7 cellular contexts compared by ENCODE assay signal in genomic region chr17:81488276-81488860, GRCh38. TPM values are rescaled to one million over a fixed set of nuclear protein-coding genes. Genes with fewer than 3 reads are reported as not detected.
A peak's percentile ranks its signal among the peaks of the same experiment; 100 is the strongest.
DNase-seq lines count a peak whose midpoint lies in the region; ATAC-seq and TF ChIP-seq lines count a peak whose summit lies in the region.

No MANE protein-coding gene starts in this region.

- H3K4me1 ChIP-seq in GM23338 (ENCODE audit: insufficient read depth): peaks cover 32% of the 10 kb centered on the region
- H3K4me1 ChIP-seq in RWPE2 (ENCODE audit: insufficient read depth, poor library complexity, severe bottlenecking): peaks cover 3% of the 10 kb centered on the region
- H3K4me1 ChIP-seq in left ventricle myocardium inferior: peaks cover 42% of the 10 kb centered on the region
- peaks cover 29% of the 10 kb centered on the region for H3K4me1 ChIP-seq in smooth muscle cell (ENCODE audit: low read depth)

- H2AFZ ChIP-seq in GM23338 (no peak overlapping the region), smooth muscle cell (ENCODE audit: low read depth) (peak overlapping the region; percentile 93)

- H3K27me3 Mint-ChIP-seq in GM23338 (ENCODE audit: insufficient read depth, low read depth, poor library complexity): peaks cover 46% of the 10 kb centered on the region
- peaks cover 5% of the 10 kb centered on the region for H3K27me3 Mint-ChIP-seq in T-helper 2 cell treated with Interferon-gamma antibody and Interleukin-4, amounts not matched to agents 5 μg/mL and 100 μg/mL, for 36 hours (ENCODE audit: low read depth)

- H3K4me2 ChIP-seq in GM23338 (peak overlapping the region; percentile 78), smooth muscle cell (peak overlapping the region; percentile 99)

- H3K9me2 ChIP-seq in GM23338 (ENCODE audit: insufficient read depth): no peaks in the 10 kb centered on the region

- H4K20me1 ChIP-seq in GM23338 (replicated peaks; ENCODE audit: insufficient read depth) (no peaks in the 10 kb centered on the region), smooth muscle cell (ENCODE audit: low read depth) (no peaks in the 10 kb centered on the region)

- H3K9me3 ChIP-seq in RWPE2 (ENCODE audit: severe bottlenecking): no peaks in the 10 kb centered on the region
- H3K9me3 ChIP-seq in left ventricle myocardium inferior (replicated peaks): no peaks in the 10 kb centered on the region
- no peaks in the 10 kb centered on the region for H3K9me3 ChIP-seq in smooth muscle cell (replicated peaks; ENCODE audit: low read depth)

- ATAC-seq in GM23338 (peak; percentile 0; the same call in 1 of the 3 replicates), RWPE2 (ENCODE audit: low read depth) (no peak)

- H3K9me3 Mint-ChIP-seq in GM23338: no peaks in the 10 kb centered on the region
- H3K9me3 Mint-ChIP-seq in T-helper 2 cell treated with Interferon-gamma antibody and Interleukin-4, amounts not matched to agents 5 μg/mL and 100 μg/mL, for 36 hours: no peaks in the 10 kb centered on the region

- no peak overlapping the region for H3K27ac Mint-ChIP-seq in GM23338
- no peak overlapping the region for H3K27ac Mint-ChIP-seq in T-helper 2 cell treated with Interferon-gamma antibody and Interleukin-4, amounts not matched to agents 5 μg/mL and 100 μg/mL, for 36 hours

- H3K36me3 Mint-ChIP-seq in GM23338 (ENCODE audit: low read depth): no peaks in the 10 kb centered on the region
- H3K36me3 Mint-ChIP-seq in T-helper 2 cell treated with Interferon-gamma antibody and Interleukin-4, amounts not matched to agents 5 μg/mL and 100 μg/mL, for 36 hours (ENCODE audit: low read depth): no peaks in the 10 kb centered on the region

- H3K27ac ChIP-seq in GM23338 (ENCODE audit: low read depth): no peak overlapping the region
- peak overlapping the region; percentile 42 for H3K27ac ChIP-seq in RWPE2 (ENCODE audit: poor library complexity, severe bottlenecking)
- peak overlapping the region; percentile 93 for H3K27ac ChIP-seq in left ventricle myocardium inferior (replicated peaks)
- H3K27ac ChIP-seq in smooth muscle cell (ENCODE audit: low read depth): peak overlapping the region; percentile 79

- peaks cover 28% of the 10 kb centered on the region for H3K27me3 ChIP-seq in GM23338 (ENCODE audit: insufficient read depth)
- no peaks in the 10 kb centered on the region for H3K27me3 ChIP-seq in RWPE2 (ENCODE audit: insufficient read depth, poor library complexity, severe bottlenecking)
- H3K27me3 ChIP-seq in left ventricle myocardium inferior (ENCODE audit: low read depth): peaks cover 7% of the 10 kb centered on the region
- no peaks in the 10 kb centered on the region for H3K27me3 ChIP-seq in smooth muscle cell (ENCODE audit: low read depth)

- H3F3A ChIP-seq in GM23338 (replicated peaks; ENCODE audit: low read depth) (peaks cover 4% of the 10 kb centered on the region), smooth muscle cell (ENCODE audit: low read depth) (no peaks in the 10 kb centered on the region)

- WGBS in smooth muscle cell (ENCODE audit: low lambda C conversion rate): 37% methylated on average over 50 of the region's 52 CpGs

- DNase-seq in GM23338 (ENCODE audit: low spot score) (peak; percentile 41), RWPE2 (ENCODE audit: low spot score) (peak; percentile 58), left ventricle myocardium inferior (no peak), smooth muscle cell (lab: John Stamatoyannopoulos, UW; ENCODE audit: unreplicated experiment) (no peak), NCI-H774 (lab: John Stamatoyannopoulos, UW) (no peak), DMS114 treated with DMSO at 0.1 percent for 48 hours (lab: John Stamatoyannopoulos, UW; ENCODE audit: unreplicated experiment) (no peak)
- DNase-seq in T-helper 2 cell treated with Interferon-gamma antibody and Interleukin-4, amounts not matched to agents 5 μg/mL and 100 μg/mL, for 36 hours (ENCODE audit: low spot score): no peak

- peaks cover 31% of the 10 kb centered on the region for H3K4me1 Mint-ChIP-seq in GM23338
- peaks cover 8% of the 10 kb centered on the region for H3K4me1 Mint-ChIP-seq in T-helper 2 cell treated with Interferon-gamma antibody and Interleukin-4, amounts not matched to agents 5 μg/mL and 100 μg/mL, for 36 hours (ENCODE audit: low read depth)

- no peak overlapping the region for H3K4me3 Mint-ChIP-seq in GM23338
- H3K4me3 Mint-ChIP-seq in T-helper 2 cell treated with Interferon-gamma antibody and Interleukin-4, amounts not matched to agents 5 μg/mL and 100 μg/mL, for 36 hours: no peak overlapping the region

- H3K79me2 ChIP-seq in GM23338 (replicated peaks; ENCODE audit: insufficient read depth): no peaks in the 10 kb centered on the region
- no peaks in the 10 kb centered on the region for H3K79me2 ChIP-seq in smooth muscle cell (ENCODE audit: low read depth)

- intact Hi-C loops in left ventricle myocardium inferior (cut with micrococcal nuclease): no loop called here

- H3K9ac ChIP-seq in smooth muscle cell (ENCODE audit: low read depth): peak overlapping the region; percentile 94

- TF ChIP-seq CTCF in GM23338 (conservative IDR thresholded peaks at IDR 0.05; ENCODE audit: low read depth in 2 of 2): no peak
- TF ChIP-seq CTCF in RWPE2 (IDR thresholded peaks at IDR 0.05; ENCODE audit: poor library complexity, severe bottlenecking): no peak
- no peak for TF ChIP-seq CTCF in left ventricle myocardium inferior (IDR thresholded peaks at IDR 0.05; ENCODE audit: borderline replicate concordance)
- TF ChIP-seq CTCF in smooth muscle cell (IDR thresholded peaks at IDR 0.05; ENCODE audit: borderline replicate concordance, insufficient read depth, poor library complexity, severe bottlenecking): no peak

- H3K4me3 ChIP-seq in GM23338 (peak overlapping the region; percentile 51; the same call in 1 of the 2 replicates), RWPE2 (ENCODE audit: severe bottlenecking) (peak overlapping the region; percentile 44), left ventricle myocardium inferior (peak overlapping the region; percentile 84), smooth muscle cell (peak overlapping the region; percentile 70)

- H3K36me3 ChIP-seq in GM23338 (ENCODE audit: insufficient read depth) (no peaks in the 10 kb centered on the region), RWPE2 (ENCODE audit: low read depth) (no peaks in the 10 kb centered on the region), left ventricle myocardium inferior (no peaks in the 10 kb centered on the region), smooth muscle cell (ENCODE audit: low read depth) (no peaks in the 10 kb centered on the region)

TF ChIP-seq in GM23338, 12 proteins besides CTCF, POLR2A, EP300 and RAD21:
- no peak for TF ChIP-seq EZH2 (IDR thresholded peaks at IDR 0.05; ENCODE audit: low read depth, unreplicated experiment)
- no peak for TF ChIP-seq ETS1 (IDR thresholded peaks at IDR 0.05)
- no peak for TF ChIP-seq REST (IDR thresholded peaks at IDR 0.05; ENCODE audit: unreplicated experiment)
- TF ChIP-seq EZH2phosphoT487 (IDR thresholded peaks at IDR 0.05; ENCODE audit: unreplicated experiment): no peak
- TF ChIP-seq ZNF331 (CRISPR knock-in tag; IDR thresholded peaks at IDR 0.05; ENCODE audit: low read depth): no peak
- TF ChIP-seq STAT1 (IDR thresholded peaks at IDR 0.05; ENCODE audit: unreplicated experiment): no peak
- no peak for TF ChIP-seq NANOG (IDR thresholded peaks at IDR 0.05; ENCODE audit: borderline replicate concordance)
TF ChIP-seq in GM23338: peak in this region for 0.

RNA-seq across cellular contexts. Expression of gene ACTG1, which starts 24.2 kb away (rescaled TPM):
- total RNA-seq in GM23338 (2014; rRNA removed; shearing (Covaris generic)): 4,739 and 4,954 TPM in 2 replicates
- 1,867 and 1,896 TPM in 2 replicates for polyA plus RNA-seq in GM23338 (2016; fragmentation: Nextera tagmentation; extraction: Ambion mirVana)
- total RNA-seq in left ventricle myocardium inferior: 342 TPM
- total RNA-seq in smooth muscle cell: 6,157 and 6,793 TPM in 2 replicates
- 5,089 and 5,332 TPM in 2 replicates for polyA plus RNA-seq in smooth muscle cell

RNA-seq across cellular contexts. Expression of gene FSCN2, which starts 39.8 kb away (rescaled TPM):
- 1.6 TPM in 1 of 2 replicates, not detected in the other for total RNA-seq in GM23338 (2014; rRNA removed; shearing (Covaris generic))
- 0.13 TPM in 1 of 2 replicates, not detected in the other for polyA plus RNA-seq in GM23338 (2016; fragmentation: Nextera tagmentation; extraction: Ambion mirVana)
- 0.38 TPM for total RNA-seq in left ventricle myocardium inferior
- total RNA-seq in smooth muscle cell: 0.63 and 2.2 TPM in 2 replicates
- 0.56 and 0.72 TPM in 2 replicates for polyA plus RNA-seq in smooth muscle cell

Comparison
In these comparisons a context has a peak if more than half of its experiments do, and no peak if none do; other contexts are left out.
1. DNase-seq: peak in GM23338 (single experiment) and RWPE2 (single experiment); none in left ventricle myocardium inferior (single experiment), smooth muscle cell (single experiment), NCI-H774 (single experiment), T-helper 2 cell treated with Interferon-gamma antibody and Interleukin-4, amounts not matched to agents 5 μg/mL and 100 μg/mL, for 36 hours (single experiment) and DMS114 treated with DMSO at 0.1 percent for 48 hours (single experiment).
2. RNA of gene ACTG1, which starts 24.2 kb away (total RNA-seq): 6,157 to 6,793 TPM in smooth muscle cell and 4,739 to 4,954 TPM in GM23338; 342 TPM in left ventricle myocardium inferior (single experiment); every median in the first group is over 10 times any median in the second.
3. Peak in every context shown above with its lines, with median percentiles within 50 percentile points of each other: H3K4me3 ChIP-seq.